In genomic region chr17:2343421-2343820, GRCh38 we compare ENCODE assay signal across 12 cellular contexts. TPM values are rescaled to one million over a fixed set of nuclear protein-coding genes. Genes with fewer than 3 reads are reported as not detected.
A peak's percentile ranks its signal among the peaks of the same experiment; 100 is the strongest.
DNase-seq lines count a peak whose midpoint lies in the region; ATAC-seq and TF ChIP-seq lines count a peak whose summit lies in the region.
"Had no signal": no experiment of that assay in that cellular context is flagged by ENCODE, and none has a peak within 500 bp of the region (broad histone marks: within the 10 kb centered on the region; RNA-seq: fewer than 3 reads in every experiment).

No MANE protein-coding gene starts in this region.

- peaks cover 10% of the 10 kb centered on the region for H3K4me1 Mint-ChIP-seq in activated CD4-positive, alpha-beta memory T cell treated with anti-CD3 and anti-CD28 coated beads for 36 hours (ENCODE audit: low read depth)
- peaks cover 9% of the 10 kb centered on the region for H3K4me1 Mint-ChIP-seq in activated CD4-positive, alpha-beta memory T cell treated with anti-CD3 and anti-CD28 coated beads, Interleukin-2, amount 10 ng/mL, durations not matched to agents 7 days and 5 days

- POLR2A ChIA-PET in activated CD4-positive, alpha-beta memory T cell treated with anti-CD3 and anti-CD28 coated beads for 36 hours (lab: Charles Lee): no interaction called here
- POLR2A ChIA-PET in activated CD4-positive, alpha-beta memory T cell treated with anti-CD3 and anti-CD28 coated beads, Interleukin-2, amount 10 ng/mL, durations not matched to agents 7 days and 5 days (lab: Charles Lee): interaction anchor here (1.3 kb wide), 1 partner anchor 10 kb away, joined by 3 read pairs; no protein-coding TSS in a partner anchor

- CTCF ChIA-PET in activated CD4-positive, alpha-beta memory T cell treated with anti-CD3 and anti-CD28 coated beads for 36 hours (lab: Charles Lee): no interaction called here
- CTCF ChIA-PET in activated CD4-positive, alpha-beta memory T cell treated with anti-CD3 and anti-CD28 coated beads, Interleukin-2, amount 10 ng/mL, durations not matched to agents 7 days and 5 days (lab: Charles Lee): no interaction called here

- H3K9me3 Mint-ChIP-seq in activated CD4-positive, alpha-beta memory T cell treated with anti-CD3 and anti-CD28 coated beads for 36 hours: no peaks in the 10 kb centered on the region
- no peaks in the 10 kb centered on the region for H3K9me3 Mint-ChIP-seq in activated CD4-positive, alpha-beta memory T cell treated with anti-CD3 and anti-CD28 coated beads, Interleukin-2, amount 10 ng/mL, durations not matched to agents 7 days and 5 days

- H3K9ac ChIP-seq in colonic mucosa (ENCODE audit: low read depth in 2 of 2, low read length in 2 of 2): no peak overlapping the region

- H3K27me3 Mint-ChIP-seq in activated CD4-positive, alpha-beta memory T cell treated with anti-CD3 and anti-CD28 coated beads for 36 hours: no peaks in the 10 kb centered on the region
- H3K27me3 Mint-ChIP-seq in activated CD4-positive, alpha-beta memory T cell treated with anti-CD3 and anti-CD28 coated beads, Interleukin-2, amount 10 ng/mL, durations not matched to agents 7 days and 5 days: no peaks in the 10 kb centered on the region

- no peaks in the 10 kb centered on the region for H3K4me1 ChIP-seq in colonic mucosa

- H3K27ac ChIP-seq in colonic mucosa: no peak overlapping the region
- H3K27ac ChIP-seq: cardiac muscle cell, upper lobe of right lung had no signal

- H3K4me3 ChIP-seq in colonic mucosa: no peak overlapping the region
- H3K4me3 ChIP-seq: cardiac muscle cell, upper lobe of right lung had no signal

- H3K27ac Mint-ChIP-seq in activated CD4-positive, alpha-beta memory T cell treated with anti-CD3 and anti-CD28 coated beads for 36 hours: peak overlapping the region; percentile 11
- no peak overlapping the region for H3K27ac Mint-ChIP-seq in activated CD4-positive, alpha-beta memory T cell treated with anti-CD3 and anti-CD28 coated beads, Interleukin-2, amount 10 ng/mL, durations not matched to agents 7 days and 5 days

- ATAC-seq in HG03135 (IDR thresholded peaks at IDR 0.05; ENCODE audit: unreplicated experiment) (no peak), HG03457 (IDR thresholded peaks at IDR 0.05; ENCODE audit: unreplicated experiment) (no peak), HG03159 (IDR thresholded peaks at IDR 0.05; ENCODE audit: unreplicated experiment) (no peak)
- ATAC-seq: upper lobe of right lung had no signal

- peak; percentile 77 for DNase-seq in activated CD4-positive, alpha-beta memory T cell treated with anti-CD3 and anti-CD28 coated beads for 36 hours
- DNase-seq in activated CD4-positive, alpha-beta memory T cell treated with anti-CD3 and anti-CD28 coated beads, Interleukin-2, amount 10 ng/mL, durations not matched to agents 7 days and 5 days: no peak
- peak; percentile 20 to 26 for DNase-seq in activated CD4-positive, alpha-beta T cell treated with anti-CD3 and anti-CD28 coated beads, Interleukin-2, amount 50 U/mL, for 4 hours
- DNase-seq in colonic mucosa: peak; percentile 34
- peak; percentile 50 for DNase-seq in stimulated activated CD8-positive, alpha-beta memory T cell treated with anti-CD3 and anti-CD28 coated beads, Interleukin-4, amount 100 ng/mL, for 24 hours (ENCODE audit: low read depth)
- DNase-seq: ACHN, NCI-H524 treated with DMSO at 0.1 percent for 48 hours, upper lobe of right lung had no signal

- H3K36me3 ChIP-seq in colonic mucosa: no peaks in the 10 kb centered on the region

- no peaks in the 10 kb centered on the region for H3K36me3 Mint-ChIP-seq in activated CD4-positive, alpha-beta memory T cell treated with anti-CD3 and anti-CD28 coated beads for 36 hours
- H3K36me3 Mint-ChIP-seq in activated CD4-positive, alpha-beta memory T cell treated with anti-CD3 and anti-CD28 coated beads, Interleukin-2, amount 10 ng/mL, durations not matched to agents 7 days and 5 days (ENCODE audit: low read depth): peaks cover 9% of the 10 kb centered on the region

- no peak overlapping the region for H3K4me3 Mint-ChIP-seq in activated CD4-positive, alpha-beta memory T cell treated with anti-CD3 and anti-CD28 coated beads for 36 hours
- H3K4me3 Mint-ChIP-seq in activated CD4-positive, alpha-beta memory T cell treated with anti-CD3 and anti-CD28 coated beads, Interleukin-2, amount 10 ng/mL, durations not matched to agents 7 days and 5 days: no peak overlapping the region

- intact Hi-C loops in activated CD4-positive, alpha-beta memory T cell treated with anti-CD3 and anti-CD28 coated beads for 36 hours (cut with micrococcal nuclease): no loop called here
- intact Hi-C loops in colonic mucosa (cut with DNase I): no loop called here

- no peak for TF ChIP-seq CTCF in colonic mucosa (IDR thresholded peaks at IDR 0.05)

- H3K9me3 ChIP-seq in colonic mucosa: no peaks in the 10 kb centered on the region
- H3K9me3 ChIP-seq: upper lobe of right lung had no signal

- no peaks in the 10 kb centered on the region for H3K27me3 ChIP-seq in colonic mucosa
- H3K27me3 ChIP-seq: cardiac muscle cell, upper lobe of right lung had no signal

RNA-seq across cellular contexts. Expression of gene SGSM2, which starts 6.1 kb away (rescaled TPM):
- 10 to 100 TPM; 32.7 to 33.4 TPM for total RNA-seq in activated CD4-positive, alpha-beta memory T cell treated with anti-CD3 and anti-CD28 coated beads for 36 hours
- 10 to 100 TPM; 45.4 to 49.4 TPM for total RNA-seq in activated CD4-positive, alpha-beta memory T cell treated with anti-CD3 and anti-CD28 coated beads, Interleukin-2, amount 10 ng/mL, durations not matched to agents 7 days and 5 days
- 10 to 100 TPM; 26.7 to 27.6 TPM for total RNA-seq in colonic mucosa

RNA-seq across cellular contexts. Expression of gene TSR1, which starts 7.2 kb away (rescaled TPM):
- 10 to 100 TPM; 55.1 to 55.9 TPM for total RNA-seq in activated CD4-positive, alpha-beta memory T cell treated with anti-CD3 and anti-CD28 coated beads for 36 hours
- total RNA-seq in activated CD4-positive, alpha-beta memory T cell treated with anti-CD3 and anti-CD28 coated beads, Interleukin-2, amount 10 ng/mL, durations not matched to agents 7 days and 5 days: 10 to 100 TPM; 22.5 to 23.5 TPM
- 10 to 100 TPM; 13.7 to 28.5 TPM for total RNA-seq in colonic mucosa

RNA-seq across cellular contexts. Expression of gene SRR, which starts 39.7 kb away (rescaled TPM):
- total RNA-seq in activated CD4-positive, alpha-beta memory T cell treated with anti-CD3 and anti-CD28 coated beads for 36 hours: 10 to 100 TPM; 20.0 to 22.2 TPM
- 10 to 100 TPM; 19.3 to 19.5 TPM for total RNA-seq in activated CD4-positive, alpha-beta memory T cell treated with anti-CD3 and anti-CD28 coated beads, Interleukin-2, amount 10 ng/mL, durations not matched to agents 7 days and 5 days
- 10 to 100 TPM in 1 of 2 donors, 1 to 10 TPM in 1; 9.0 to 11.0 TPM for total RNA-seq in colonic mucosa

RNA-seq across cellular contexts. Expression of gene SMG6, which starts 39.8 kb away (rescaled TPM):
- total RNA-seq in activated CD4-positive, alpha-beta memory T cell treated with anti-CD3 and anti-CD28 coated beads for 36 hours: 10 to 100 TPM; 17.2 to 20.3 TPM
- total RNA-seq in activated CD4-positive, alpha-beta memory T cell treated with anti-CD3 and anti-CD28 coated beads, Interleukin-2, amount 10 ng/mL, durations not matched to agents 7 days and 5 days: 10 to 100 TPM; 37.8 to 38.7 TPM
- total RNA-seq in colonic mucosa: 10 to 100 TPM; 18.3 to 23.6 TPM

RNA-seq across cellular contexts. Expression of gene MNT, which starts 57.4 kb away (rescaled TPM):
- total RNA-seq in activated CD4-positive, alpha-beta memory T cell treated with anti-CD3 and anti-CD28 coated beads for 36 hours: 10 to 100 TPM; 13.9 to 18.1 TPM
- 10 to 100 TPM; 29.1 to 29.9 TPM for total RNA-seq in activated CD4-positive, alpha-beta memory T cell treated with anti-CD3 and anti-CD28 coated beads, Interleukin-2, amount 10 ng/mL, durations not matched to agents 7 days and 5 days
- 10 to 100 TPM; 20.7 to 29.3 TPM for total RNA-seq in colonic mucosa
